Comparison of ENCODE assay signal across 2 cellular contexts in genomic region chr13:85771856-85772255, GRCh38.
TF ChIP-seq lines count a peak whose summit lies in the region.

No MANE protein-coding gene starts in this region.

TF ChIP-seq in IMR-90, 13 proteins besides CTCF, POLR2A, EP300 and RAD21:
- TF ChIP-seq ELK1 (IDR thresholded peaks at IDR 0.05; ENCODE audit: borderline replicate concordance, low read depth, low read length): no peak
- no peak for TF ChIP-seq FOS (IDR thresholded peaks at IDR 0.05; ENCODE audit: low read depth, low read length)
- no peak for TF ChIP-seq MXI1 (IDR thresholded peaks at IDR 0.05; ENCODE audit: borderline replicate concordance, low read depth, low read length)
- TF ChIP-seq BHLHE40 (IDR thresholded peaks at IDR 0.05; ENCODE audit: low read depth, low read length): no peak
- no peak for TF ChIP-seq RFX5 (IDR thresholded peaks at IDR 0.05; ENCODE audit: low read depth, low read length)

TF ChIP-seq in neural cell, 6 proteins besides CTCF, POLR2A, EP300 and RAD21:
- TF ChIP-seq, protein P1, sequence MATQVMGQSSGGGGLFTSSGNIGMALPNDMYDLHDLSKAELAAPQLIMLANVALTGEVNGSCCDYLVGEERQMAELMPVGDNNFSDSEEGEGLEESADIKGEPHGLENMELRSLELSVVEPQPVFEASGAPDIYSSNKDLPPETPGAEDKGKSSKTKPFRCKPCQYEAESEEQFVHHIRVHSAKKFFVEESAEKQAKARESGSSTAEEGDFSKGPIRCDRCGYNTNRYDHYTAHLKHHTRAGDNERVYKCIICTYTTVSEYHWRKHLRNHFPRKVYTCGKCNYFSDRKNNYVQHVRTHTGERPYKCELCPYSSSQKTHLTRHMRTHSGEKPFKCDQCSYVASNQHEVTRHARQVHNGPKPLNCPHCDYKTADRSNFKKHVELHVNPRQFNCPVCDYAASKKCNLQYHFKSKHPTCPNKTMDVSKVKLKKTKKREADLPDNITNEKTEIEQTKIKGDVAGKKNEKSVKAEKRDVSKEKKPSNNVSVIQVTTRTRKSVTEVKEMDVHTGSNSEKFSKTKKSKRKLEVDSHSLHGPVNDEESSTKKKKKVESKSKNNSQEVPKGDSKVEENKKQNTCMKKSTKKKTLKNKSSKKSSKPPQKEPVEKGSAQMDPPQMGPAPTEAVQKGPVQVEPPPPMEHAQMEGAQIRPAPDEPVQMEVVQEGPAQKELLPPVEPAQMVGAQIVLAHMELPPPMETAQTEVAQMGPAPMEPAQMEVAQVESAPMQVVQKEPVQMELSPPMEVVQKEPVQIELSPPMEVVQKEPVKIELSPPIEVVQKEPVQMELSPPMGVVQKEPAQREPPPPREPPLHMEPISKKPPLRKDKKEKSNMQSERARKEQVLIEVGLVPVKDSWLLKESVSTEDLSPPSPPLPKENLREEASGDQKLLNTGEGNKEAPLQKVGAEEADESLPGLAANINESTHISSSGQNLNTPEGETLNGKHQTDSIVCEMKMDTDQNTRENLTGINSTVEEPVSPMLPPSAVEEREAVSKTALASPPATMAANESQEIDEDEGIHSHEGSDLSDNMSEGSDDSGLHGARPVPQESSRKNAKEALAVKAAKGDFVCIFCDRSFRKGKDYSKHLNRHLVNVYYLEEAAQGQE (IDR thresholded peaks at IDR 0.05; ENCODE audit: borderline replicate concordance): no peak
- TF ChIP-seq MXI1 (conservative IDR thresholded peaks at IDR 0.05; ENCODE audit: poor library complexity, severe bottlenecking) (no peak), SMC3 (conservative IDR thresholded peaks at IDR 0.05; ENCODE audit: poor library complexity) (no peak), POLR2AphosphoS5 (IDR thresholded peaks at IDR 0.05) (no peak), TAF1 (IDR thresholded peaks at IDR 0.05; ENCODE audit: low read depth) (no peak), EZH2 (IDR thresholded peaks at IDR 0.05; ENCODE audit: borderline replicate concordance, insufficient read depth, low read length, poor library complexity, severe bottlenecking) (no peak)
TF ChIP-seq in neural cell: peak in this region for 0.
